20 cellular contexts compared by ENCODE assay signal in genomic region chr9:133067813-133068212, GRCh38. TPM values are rescaled to one million over a fixed set of nuclear protein-coding genes. Genes with fewer than 3 reads are reported as not detected.
"Had no signal": no experiment of that assay in that cellular context is flagged by ENCODE, and none has a peak within 500 bp of the region (broad histone marks: within the 10 kb centered on the region; RNA-seq: fewer than 3 reads in every experiment).

No MANE protein-coding gene starts in this region.

- H3K27ac ChIP-seq: left ventricle myocardium inferior, neutrophil, sigmoid colon, stomach, testis, upper lobe of right lung had no signal

- ATAC-seq: activated CD8-positive, alpha-beta T cell treated with anti-CD3 and anti-CD28 coated beads, Interleukin-2, amount 10 ng/mL, durations not matched to agents 7 days and 5 days; activated naive CD8-positive, alpha-beta T cell treated with anti-CD3 and anti-CD28 coated beads, Interleukin-2, amount 50 U/mL, for 24 hours; naive thymus-derived CD4-positive, alpha-beta T cell; SK-N-SH treated with all-trans-retinoic acid at 6 μM for 48 hours; stimulated activated effector memory CD8-positive, alpha-beta T cell treated with anti-CD3 and anti-CD28 coated beads, Interleukin-12 subunit alpha, Interleukin-12 subunit beta, amount 100 ng/mL, for 72 hours; upper lobe of right lung had no signal

- H3K36me3 ChIP-seq: left ventricle myocardium inferior, neutrophil, upper lobe of right lung had no signal

- H3K4me3 ChIP-seq: left ventricle myocardium inferior, sigmoid colon, stomach, testis, upper lobe of right lung had no signal

- H3K27me3 ChIP-seq: neutrophil, sigmoid colon, stomach, testis, upper lobe of right lung had no signal

- H3K9me3 ChIP-seq: left ventricle myocardium inferior, neutrophil, sigmoid colon, stomach, testis, upper lobe of right lung had no signal

- DNase-seq: activated CD4-positive, alpha-beta T cell treated with anti-CD3 and anti-CD28 coated beads, Interleukin-2, amount 10 ng/mL, durations not matched to agents 7 days and 5 days; activated CD8-positive, alpha-beta T cell treated with anti-CD3 and anti-CD28 coated beads, Interleukin-2, amount 10 ng/mL, durations not matched to agents 7 days and 5 days; activated naive CD4-positive, alpha-beta T cell treated with anti-CD3 and anti-CD28 coated beads, Interleukin-2, amount 10 ng/mL, durations not matched to agents 7 days and 5 days; activated naive CD8-positive, alpha-beta T cell treated with anti-CD3 and anti-CD28 coated beads, Interleukin-2, amount 50 U/mL, for 24 hours; activated T-cell treated with anti-CD3 and anti-CD28 coated beads, Interleukin-2, amount 50 U/mL, for 24 hours; effector CD8-positive, alpha-beta T cell; foreskin melanocyte; left ventricle myocardium inferior; mesenchymal stem cell; naive thymus-derived CD4-positive, alpha-beta T cell; sigmoid colon; stimulated activated CD4-positive, alpha-beta T cell treated with anti-CD3 and anti-CD28 coated beads, Interleukin-4, amount 100 ng/mL, for 24 hours; stomach; T-helper 1 cell; T-helper 9 cell; testis; upper lobe of right lung had no signal

- H3K4me1 ChIP-seq: left ventricle myocardium inferior, sigmoid colon, stomach, testis, upper lobe of right lung had no signal

RNA-seq across cellular contexts. Expression of gene CEL, which starts 6.0 kb away (rescaled TPM):
- polyA plus RNA-seq: naive thymus-derived CD4-positive, alpha-beta T cell had no signal
